ENCODE assay signal across 17 cellular contexts in the genomic region with DNA sequence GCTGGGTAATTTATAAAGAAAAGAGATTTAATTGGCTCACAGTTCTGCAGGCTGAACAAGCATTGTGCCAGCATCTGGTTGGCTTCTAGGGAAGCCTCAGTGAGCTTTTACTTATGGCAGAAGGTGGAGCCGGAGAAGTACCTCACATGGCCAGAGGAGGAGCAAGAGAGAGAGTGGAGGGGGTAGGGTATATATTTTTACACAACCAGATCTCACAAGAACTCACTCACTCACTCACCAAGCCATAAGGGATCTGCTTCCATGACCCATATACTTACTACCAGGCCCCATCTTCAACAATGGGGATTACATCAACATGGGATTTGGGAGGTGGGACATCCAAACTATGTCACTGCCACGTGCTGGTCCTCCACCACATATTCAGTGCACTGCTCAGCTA.
DNase-seq lines count a peak whose midpoint lies in the region; ATAC-seq, FAIRE-seq and TF ChIP-seq lines count a peak whose summit lies in the region.
"Had no signal": no experiment of that assay in that cellular context is flagged by ENCODE, and none has a peak within 500 bp of the region (broad histone marks: within the 10 kb centered on the region; RNA-seq: fewer than 3 reads in every experiment).

No MANE protein-coding gene starts in this region.

- peaks cover 0 to 4% of the 10 kb centered on the region in 2 donors for H3K9me3 ChIP-seq in breast epithelium
- H3K9me3 ChIP-seq: HAP-1 had no signal

- no peaks in the 10 kb centered on the region for H3K9me3 Mint-ChIP-seq in T-cell

- H3K27me3 Mint-ChIP-seq in T-cell = peaks cover 35 to 42% of the 10 kb centered on the region in 2 donors

- POLR2A ChIA-PET in T-cell (lab: Charles Lee) = no interaction called here

- CTCF ChIA-PET in T-cell (lab: Charles Lee) = no interaction called here

- no peaks in the 10 kb centered on the region for H3K4me1 Mint-ChIP-seq in T-cell

- TF ChIP-seq CTCF in 22Rv1 (IDR thresholded peaks at IDR 0.05) (peak; percentile 48), D721Med (IDR thresholded peaks at IDR 0.05; ENCODE audit: insufficient read depth, missing control alignments) (peak; percentile 2), choroid plexus epithelial cell (conservative IDR thresholded peaks at IDR 0.05; ENCODE audit: low read depth, low read length) (peak; percentile 40), breast epithelium (IDR thresholded peaks at IDR 0.05) (no peak)

- no peak overlapping the region for H3K27ac ChIP-seq in 22Rv1
- H3K27ac ChIP-seq in breast epithelium = no peak overlapping the region
- H3K27ac ChIP-seq: BLaER1 treated with 17β-estradiol and CSF1 and Interleukin-3, amounts not matched to agents 10 nM and 100 nM; coronary artery had no signal

- no peak overlapping the region for H3K27ac Mint-ChIP-seq in T-cell

- H3K36me3 ChIP-seq in breast epithelium = no peaks in the 10 kb centered on the region
- H3K36me3 ChIP-seq: BLaER1 treated with 17β-estradiol and CSF1 and Interleukin-3, amounts not matched to agents 10 nM and 100 nM; HAP-1 had no signal

- no peaks in the 10 kb centered on the region for H3K36me3 Mint-ChIP-seq in T-cell

- DNase-seq in D721Med (ENCODE audit: insufficient read length, low spot score) (no peak), NCI-H69 (lab: John Stamatoyannopoulos, UW) (peak; percentile 2), choroid plexus epithelial cell (ENCODE audit: low read depth) (no peak), breast epithelium (ENCODE audit: low spot score in 2 of 2) (no peak), KG1 (lab: John Stamatoyannopoulos, UW) (no peak), cardiac septum (ENCODE audit: low spot score) (no peak), T-cell (no peak)
- DNase-seq: GDM1, NCI-H1105 treated with DMSO at 0.1 percent for 48 hours, NCI-H510A treated with DMSO at 0.1 percent for 48 hours, occipital lobe had no signal

- H3K27me3 ChIP-seq in breast epithelium = no peaks in the 10 kb centered on the region
- H3K27me3 ChIP-seq: BLaER1 treated with 17β-estradiol and CSF1 and Interleukin-3, amounts not matched to agents 10 nM and 100 nM had no signal

- no peak for FAIRE-seq in D721Med (lab: Jason Lieb, UNC)

- H3K4me3 ChIP-seq in choroid plexus epithelial cell (ENCODE audit: low read depth, low read length) (no peak overlapping the region), breast epithelium (no peak overlapping the region)
- H3K4me3 ChIP-seq: BLaER1 treated with 17β-estradiol and CSF1 and Interleukin-3, amounts not matched to agents 10 nM and 100 nM; coronary artery; HAP-1; smooth muscle cell had no signal

- no peak for TF ChIP-seq POLR2A in breast epithelium (IDR thresholded peaks at IDR 0.05)

- ATAC-seq in T-cell (replicated peaks in 1 of 4) = no peak
- ATAC-seq: Right ventricle myocardium inferior had no signal

- intact Hi-C loops in breast epithelium (cut with DNase I; ENCODE audit: low total_unique reads) = no loop called here
- intact Hi-C loops in cardiac septum (cut with DNase I) = no loop called here

- no peak overlapping the region for H3K4me3 Mint-ChIP-seq in T-cell

- H3K4me1 ChIP-seq in breast epithelium = no peaks in the 10 kb centered on the region
- H3K4me1 ChIP-seq: HAP-1 had no signal

Comparison
In these comparisons a context has a peak if more than half of its experiments do, and no peak if none do; other contexts are left out.
1. CTCF ChIP-seq: peak in 22Rv1 (single experiment), D721Med (single experiment) and choroid plexus epithelial cell (single experiment); none in breast epithelium (0 of 3).